Comparison of ENCODE assay signal across 16 cellular contexts in genomic region chr11:96323643-96323985, GRCh38.
"Had no signal": no experiment of that assay in that cellular context is flagged by ENCODE, and none has a peak within 500 bp of the region (broad histone marks: within the 10 kb centered on the region; RNA-seq: fewer than 3 reads in every experiment).

No MANE protein-coding gene starts in this region.

- FAIRE-seq: colon, endometrium, kidney had no signal

- H3K9me3 Mint-ChIP-seq: memory B cell had no signal

- ATAC-seq: sciatic nerve had no signal

- H3K4me3 Mint-ChIP-seq: memory B cell, neural crest cell had no signal

- H3K9me3 ChIP-seq: left ventricle myocardium inferior, ovary, vagina had no signal

- H3K27me3 Mint-ChIP-seq: memory B cell had no signal

- DNase-seq: activated CD4-positive, alpha-beta T cell treated with anti-CD3 and anti-CD28 coated beads, Interleukin-2, amount 50 U/mL, for 1 hour; activated CD8-positive, alpha-beta memory T cell treated with anti-CD3 and anti-CD28 coated beads for 24 hours; activated naive CD4-positive, alpha-beta T cell treated with anti-CD3 and anti-CD28 coated beads, Interleukin-2, amount 50 U/mL, for 16 hours; kidney; left ventricle myocardium inferior; ovary; stimulated activated CD4-positive, alpha-beta T cell treated with anti-CD3 and anti-CD28 coated beads, Interleukin-12 subunit alpha, Interleukin-12 subunit beta, amount 100 ng/mL, for 4 hours; stimulated activated CD4-positive, alpha-beta T cell treated with anti-CD3 and anti-CD28 coated beads, Interleukin-2, amount 100 ng/mL, for 24 hours; SW 1271 had no signal

- H2AFZ ChIP-seq: hepatocyte had no signal

- H3K4me2 ChIP-seq: hepatocyte had no signal

- H3K27ac ChIP-seq: left ventricle myocardium inferior, ovary, vagina had no signal

- H3K36me3 ChIP-seq: left ventricle myocardium inferior, ovary, vagina had no signal

- H3K27me3 ChIP-seq: hepatocyte, ovary, vagina had no signal

- H3K4me3 ChIP-seq: hepatocyte, left ventricle myocardium inferior, ovary, vagina had no signal
